Comparison of ENCODE assay signal across 1 cellular context in the genomic region with DNA sequence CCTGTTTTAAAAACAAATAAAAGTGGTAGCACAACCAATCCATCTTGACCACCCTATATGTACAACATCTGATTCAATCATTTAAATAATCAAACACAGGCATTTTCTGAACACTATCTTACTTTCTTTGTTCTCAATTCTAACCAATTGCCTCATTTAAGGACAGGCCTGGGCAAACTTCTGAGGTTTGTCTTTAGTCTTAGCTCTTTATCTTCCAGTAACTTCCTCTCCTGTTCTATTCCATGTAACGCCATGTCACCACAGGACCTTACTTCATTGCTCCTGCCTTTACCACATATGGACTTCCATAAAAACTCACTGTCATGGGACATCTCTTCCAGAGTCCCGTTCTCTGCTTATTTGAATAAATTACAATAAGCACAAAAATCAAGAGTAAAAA.
TF ChIP-seq lines count a peak whose summit lies in the region.

No MANE protein-coding gene starts in this region.

TF ChIP-seq in GM23338, 12 proteins besides CTCF, POLR2A, EP300 and RAD21 (continued from another document):
- TF ChIP-seq, protein P1, sequence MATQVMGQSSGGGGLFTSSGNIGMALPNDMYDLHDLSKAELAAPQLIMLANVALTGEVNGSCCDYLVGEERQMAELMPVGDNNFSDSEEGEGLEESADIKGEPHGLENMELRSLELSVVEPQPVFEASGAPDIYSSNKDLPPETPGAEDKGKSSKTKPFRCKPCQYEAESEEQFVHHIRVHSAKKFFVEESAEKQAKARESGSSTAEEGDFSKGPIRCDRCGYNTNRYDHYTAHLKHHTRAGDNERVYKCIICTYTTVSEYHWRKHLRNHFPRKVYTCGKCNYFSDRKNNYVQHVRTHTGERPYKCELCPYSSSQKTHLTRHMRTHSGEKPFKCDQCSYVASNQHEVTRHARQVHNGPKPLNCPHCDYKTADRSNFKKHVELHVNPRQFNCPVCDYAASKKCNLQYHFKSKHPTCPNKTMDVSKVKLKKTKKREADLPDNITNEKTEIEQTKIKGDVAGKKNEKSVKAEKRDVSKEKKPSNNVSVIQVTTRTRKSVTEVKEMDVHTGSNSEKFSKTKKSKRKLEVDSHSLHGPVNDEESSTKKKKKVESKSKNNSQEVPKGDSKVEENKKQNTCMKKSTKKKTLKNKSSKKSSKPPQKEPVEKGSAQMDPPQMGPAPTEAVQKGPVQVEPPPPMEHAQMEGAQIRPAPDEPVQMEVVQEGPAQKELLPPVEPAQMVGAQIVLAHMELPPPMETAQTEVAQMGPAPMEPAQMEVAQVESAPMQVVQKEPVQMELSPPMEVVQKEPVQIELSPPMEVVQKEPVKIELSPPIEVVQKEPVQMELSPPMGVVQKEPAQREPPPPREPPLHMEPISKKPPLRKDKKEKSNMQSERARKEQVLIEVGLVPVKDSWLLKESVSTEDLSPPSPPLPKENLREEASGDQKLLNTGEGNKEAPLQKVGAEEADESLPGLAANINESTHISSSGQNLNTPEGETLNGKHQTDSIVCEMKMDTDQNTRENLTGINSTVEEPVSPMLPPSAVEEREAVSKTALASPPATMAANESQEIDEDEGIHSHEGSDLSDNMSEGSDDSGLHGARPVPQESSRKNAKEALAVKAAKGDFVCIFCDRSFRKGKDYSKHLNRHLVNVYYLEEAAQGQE (IDR thresholded peaks at IDR 0.05; ENCODE audit: unreplicated experiment), result no peak
- TF ChIP-seq EZH2phosphoT487 (IDR thresholded peaks at IDR 0.05; ENCODE audit: unreplicated experiment) (no peak), JUNB (IDR thresholded peaks at IDR 0.05; ENCODE audit: unreplicated experiment) (no peak)
